Comparison of ENCODE assay signal across 25 cellular contexts in the genomic region with DNA sequence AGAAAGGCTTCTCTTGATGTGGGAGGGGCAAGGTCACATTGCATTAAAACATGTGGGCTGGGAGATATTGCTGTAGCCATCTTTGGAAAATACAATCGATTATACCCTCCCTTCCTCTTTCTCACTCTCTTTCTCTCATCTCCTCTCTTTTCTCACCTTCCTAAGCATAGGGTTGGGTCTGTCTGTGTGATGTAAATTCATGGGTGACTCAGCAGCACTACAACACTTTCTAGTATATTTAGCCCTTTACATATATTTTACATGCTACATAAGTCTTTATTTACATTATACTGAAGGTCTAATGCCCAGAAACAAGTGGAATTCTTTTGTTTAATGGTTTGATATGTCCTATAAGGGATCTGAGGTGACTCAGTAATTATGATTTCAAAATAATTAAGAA.
DNase-seq lines count a peak whose midpoint lies in the region; ATAC-seq, FAIRE-seq and TF ChIP-seq lines count a peak whose summit lies in the region.
"Had no signal": no experiment of that assay in that cellular context is flagged by ENCODE, and none has a peak within 500 bp of the region (broad histone marks: within the 10 kb centered on the region; RNA-seq: fewer than 3 reads in every experiment).

No MANE protein-coding gene starts in this region.

- H3K36me3 ChIP-seq in HepG2 (replicated peaks in 1 of 2; ENCODE audit: control insufficient read depth in 1 of 2, insufficient read depth in 2 of 2, low read length in 2 of 2) (no peaks in the 10 kb centered on the region), right lobe of liver (no peaks in the 10 kb centered on the region), bronchial epithelial cell (ENCODE audit: control insufficient read depth, insufficient read depth, low read length) (no peaks in the 10 kb centered on the region), osteoblast (ENCODE audit: insufficient read depth, low read length) (no peaks in the 10 kb centered on the region)
- H3K36me3 ChIP-seq: BE2C, BLaER1 had no signal

- H3K9me3 ChIP-seq in HepG2 (ENCODE audit: low read length) (no peaks in the 10 kb centered on the region; the same call in 1 of the 2 replicates), right lobe of liver (no peaks in the 10 kb centered on the region), osteoblast (ENCODE audit: low read depth, low read length) (peaks cover 2% of the 10 kb centered on the region)
- H3K9me3 ChIP-seq: BE2C, BLaER1 had no signal

- TF ChIP-seq RAD21 in HepG2 (CRISPR knock-in tag; IDR thresholded peaks at IDR 0.05) = no peak

- POLR2A ChIA-PET in HepG2 (lab: Yijun Ruan, JAX) = interaction anchor here (0.8 kb wide), 1 partner anchor 13 kb away, joined by 3 read pairs; no protein-coding TSS in a partner anchor

- H3K27me3 ChIP-seq in HepG2 (ENCODE audit: control insufficient read depth in 1 of 2, insufficient read depth in 2 of 2, low read length in 2 of 2) = no peaks in the 10 kb centered on the region
- no peaks in the 10 kb centered on the region for H3K27me3 ChIP-seq in right lobe of liver
- no peaks in the 10 kb centered on the region for H3K27me3 ChIP-seq in bronchial epithelial cell (ENCODE audit: control insufficient read depth, insufficient read depth, low read length)
- no peaks in the 10 kb centered on the region for H3K27me3 ChIP-seq in osteoblast (ENCODE audit: insufficient read depth, low read length)
- H3K27me3 ChIP-seq: BE2C, BLaER1 had no signal

- BruUV-seq in HepG2 (replicated peaks; lab: Mats Ljungman, UMichigan) = no TSS peak

- no peak overlapping the region for H3K27ac ChIP-seq in HepG2 (ENCODE audit: extremely low read length, insufficient read depth, low read length)
- H3K27ac ChIP-seq in right lobe of liver = no peak overlapping the region
- no peak overlapping the region for H3K27ac ChIP-seq in osteoblast (ENCODE audit: low read depth, low read length)
- H3K27ac ChIP-seq: BLaER1 had no signal

- no peaks in the 10 kb centered on the region for H4K20me1 ChIP-seq in HepG2 (ENCODE audit: insufficient read depth, low read length)
- H4K20me1 ChIP-seq in osteoblast (ENCODE audit: insufficient read depth, low read length) = no peaks in the 10 kb centered on the region
- H4K20me1 ChIP-seq: BLaER1 had no signal

- TF ChIP-seq POLR2A in HepG2 (IDR thresholded peaks at IDR 0.05; ENCODE audit: insufficient read depth in 1 of 2, low read depth in 2 of 2, low read length in 2 of 2) (no peak), right lobe of liver (IDR thresholded peaks at IDR 0.05) (no peak)

- no peak overlapping the region for H2AFZ ChIP-seq in HepG2 (ENCODE audit: low read length)
- H2AFZ ChIP-seq in osteoblast (ENCODE audit: low read length) = no peak overlapping the region

- intact Hi-C loops in HepG2 (cut with micrococcal nuclease; ENCODE audit: unreplicated experiment) = no loop called here
- intact Hi-C loops in right lobe of liver (cut with DNase I) = no loop called here

- H3K4me1 ChIP-seq in HepG2 (ENCODE audit: insufficient read depth, low read length) (peaks cover 22% of the 10 kb centered on the region), right lobe of liver (peaks cover 0 to 4% (median 0%) of the 10 kb centered on the region in 4 donors), osteoblast (ENCODE audit: insufficient read depth, low read length) (no peaks in the 10 kb centered on the region)
- H3K4me1 ChIP-seq: BE2C, BLaER1 had no signal

- FAIRE-seq in HepG2 (lab: Jason Lieb, UNC) (no peak), bronchial epithelial cell (lab: Jason Lieb, UNC) (no peak)
- FAIRE-seq: A204.1, G401.6, GM12891, GM19239 had no signal

- no peak for DNase-seq in HepG2 (ENCODE audit: low spot score)
- DNase-seq in right lobe of liver = no peak
- peak; percentile 58 for DNase-seq in bronchial epithelial cell (ENCODE audit: low read depth)
- DNase-seq in epithelial cell of esophagus (ENCODE audit: low read depth) = peak; percentile 54
- peak; percentile 19 for DNase-seq in osteoblast (ENCODE audit: insufficient read length, low spot score, missing footprints)
- no peak for DNase-seq in superior temporal gyrus (ENCODE audit: extremely low spot score)
- DNase-seq in NAMALWA (ENCODE audit: low spot score) = no peak
- DNase-seq in NCI-H146 (lab: John Stamatoyannopoulos, UW) = no peak
- DNase-seq: 8988T; ACHN; BE2C; C1 segment of cervical spinal cord; CD4-positive, alpha-beta memory T cell; CD4-positive, CD25-positive, alpha-beta regulatory T cell; CD8-positive, alpha-beta memory T cell; COR-L47; DMS 273 treated with DMSO at 0.1 percent for 48 hours; DMS153; DMS79; GF-D8 had no signal

- ATAC-seq in HepG2 (no peak), right lobe of liver (no peak)

- no peak overlapping the region for H3K9ac ChIP-seq in HepG2 (ENCODE audit: insufficient read depth, low read depth, low read length)
- H3K9ac ChIP-seq: BLaER1 had no signal

- H3K79me2 ChIP-seq in HepG2 (ENCODE audit: insufficient read depth, low read length) (no peaks in the 10 kb centered on the region), osteoblast (ENCODE audit: insufficient read depth, low read length) (no peaks in the 10 kb centered on the region)

- WGBS in HepG2 (ENCODE audit: low lambda C conversion rate) = 18% methylated on average over 1 of the region's 1 CpG
- WGBS in right lobe of liver (ENCODE audit: insufficient coverage, low coverage, low lambda C conversion rate, missing lambda C conversion rate) = 69% methylated on average over 1 of the region's 1 CpG

- CTCF ChIA-PET in HepG2 (lab: Yijun Ruan, JAX; ENCODE audit: low intra/inter-chr PET ratio, low total read pairs) = no interaction called here

- H3K4me3 ChIP-seq in HepG2 (replicated peaks in 1 of 3; ENCODE audit: insufficient read depth in 1 of 3, low read depth in 2 of 3, low read length in 3 of 3) (no peak overlapping the region), right lobe of liver (no peak overlapping the region), bronchial epithelial cell (ENCODE audit: low read depth, low read length) (no peak overlapping the region), epithelial cell of esophagus (ENCODE audit: low read length) (no peak overlapping the region), osteoblast (ENCODE audit: insufficient read depth, low read length) (no peak overlapping the region)
- H3K4me3 ChIP-seq: BLaER1 had no signal

- TF ChIP-seq EP300 in HepG2 (IDR thresholded peaks at IDR 0.05; ENCODE audit: low read depth in 2 of 2, low read length in 2 of 2) (no peak), HepG2 (CRISPR knock-in tag; IDR thresholded peaks at IDR 0.05; ENCODE audit: borderline replicate concordance) (no peak)

- no peak for TF ChIP-seq CTCF in HepG2 (CRISPR knock-in tag; IDR thresholded peaks at IDR 0.05)
- TF ChIP-seq CTCF in right lobe of liver (IDR thresholded peaks at IDR 0.05) = no peak
- no peak for TF ChIP-seq CTCF in bronchial epithelial cell (IDR thresholded peaks at IDR 0.05; ENCODE audit: insufficient read depth, low read length, severe bottlenecking)
- TF ChIP-seq CTCF in epithelial cell of esophagus (IDR thresholded peaks at IDR 0.05; ENCODE audit: insufficient read depth, low read depth, low read length, missing control alignments) = no peak
- no peak for TF ChIP-seq CTCF in osteoblast (IDR thresholded peaks at IDR 0.05; ENCODE audit: extremely low read depth, low read depth, low read length)

- in situ Hi-C loops in HepG2 (cut with HindIII; ENCODE audit: extremely low pct_ligation_motif_present, low pct_unique_long_range_greater_than_20kb) = no loop called here

- H3K4me2 ChIP-seq in HepG2 (ENCODE audit: low read depth, low read length) (no peak overlapping the region), osteoblast (ENCODE audit: insufficient read depth, low read length) (no peak overlapping the region)
- H3K4me2 ChIP-seq: BLaER1 had no signal

TF ChIP-seq in HepG2, 621 proteins besides CTCF, POLR2A, EP300 and RAD21:
- TF ChIP-seq NFE2L2 (IDR thresholded peaks at IDR 0.05; ENCODE audit: low read length) (0 out of 2 replicates have a peak, but pooled peaks have one; percentile 23), MAFG (CRISPR knock-in tag; IDR thresholded peaks at IDR 0.05) (no peak)

Comparison
In these comparisons a context has a peak if more than half of its experiments do, and no peak if none do; other contexts are left out.
1. DNase-seq: peak in bronchial epithelial cell (single experiment), epithelial cell of esophagus (single experiment) and osteoblast (single experiment); none in HepG2 (single experiment), right lobe of liver (0 of 3), superior temporal gyrus (single experiment), NAMALWA (single experiment) and NCI-H146 (single experiment).